Comparison of ENCODE assay signal across 12 cellular contexts in genomic region chr16:59210955-59211541, GRCh38.
DNase-seq lines count a peak whose midpoint lies in the region; ATAC-seq, FAIRE-seq and TF ChIP-seq lines count a peak whose summit lies in the region.
"Had no signal": no experiment of that assay in that cellular context is flagged by ENCODE, and none has a peak within 500 bp of the region (broad histone marks: within the 10 kb centered on the region; RNA-seq: fewer than 3 reads in every experiment).

No MANE protein-coding gene starts in this region.

- peaks cover 2% of the 10 kb centered on the region for H3K27me3 Mint-ChIP-seq in astrocyte (ENCODE audit: low read depth, unreplicated experiment)

- H3K9me3 ChIP-seq in astrocyte (ENCODE audit: insufficient read depth, low read depth, low read length) = no peaks in the 10 kb centered on the region
- no peaks in the 10 kb centered on the region for H3K9me3 ChIP-seq in heart right ventricle
- H3K9me3 ChIP-seq in psoas muscle = no peaks in the 10 kb centered on the region
- H3K9me3 ChIP-seq: BLaER1 treated with 17β-estradiol and CSF1 and Interleukin-3, amounts not matched to agents 10 nM and 100 nM; thyroid gland had no signal

- no peaks in the 10 kb centered on the region for H3K79me2 ChIP-seq in astrocyte (ENCODE audit: insufficient read depth, low read length)

- peak; percentile 58 to 95 (median 94) for ATAC-seq in heart right ventricle
- no peak for ATAC-seq in psoas muscle

- H3K36me3 ChIP-seq in astrocyte (ENCODE audit: insufficient read depth, low read length) (no peaks in the 10 kb centered on the region), heart right ventricle (no peaks in the 10 kb centered on the region), psoas muscle (ENCODE audit: insufficient read depth in 1 of 2, low read depth in 1 of 2) (no peaks in the 10 kb centered on the region)
- H3K36me3 ChIP-seq: BLaER1 treated with 17β-estradiol and CSF1 and Interleukin-3, amounts not matched to agents 10 nM and 100 nM; thyroid gland had no signal

- no peaks in the 10 kb centered on the region for H3K9me3 Mint-ChIP-seq in astrocyte (ENCODE audit: unreplicated experiment)

- peaks cover 25% of the 10 kb centered on the region for H3K4me1 Mint-ChIP-seq in astrocyte (ENCODE audit: low read depth, unreplicated experiment)

- peak overlapping the region; percentile 96 for H3K27ac Mint-ChIP-seq in astrocyte (ENCODE audit: unreplicated experiment)

- intact Hi-C loops in heart right ventricle (cut with DNase I) (no loop called here), psoas muscle (cut with DNase I) (no loop called here)

- peak overlapping the region; percentile 26 for H2AFZ ChIP-seq in astrocyte (ENCODE audit: low read depth, low read length)

- H3K4me2 ChIP-seq in astrocyte (ENCODE audit: low read length) = peak overlapping the region; percentile 76
- H3K4me2 ChIP-seq: BLaER1 treated with 17β-estradiol and CSF1 and Interleukin-3, amounts not matched to agents 10 nM and 100 nM had no signal

- WGBS in heart right ventricle, 2 donors = 23 to 26% methylated on average over 7 of the region's 7 CpGs
- 4 to 11% (median 10%) methylated on average over 7 of the region's 7 CpGs for WGBS in psoas muscle, 3 donors

- no peaks in the 10 kb centered on the region for H3K27me3 ChIP-seq in astrocyte (ENCODE audit: insufficient read depth, low read length)
- no peaks in the 10 kb centered on the region for H3K27me3 ChIP-seq in heart right ventricle
- H3K27me3 ChIP-seq in psoas muscle (ENCODE audit: insufficient read depth in 3 of 3, low read length in 2 of 3) = no peaks in the 10 kb centered on the region
- H3K27me3 ChIP-seq: BLaER1 treated with 17β-estradiol and CSF1 and Interleukin-3, amounts not matched to agents 10 nM and 100 nM; thyroid gland had no signal

- no peaks in the 10 kb centered on the region for H4K20me1 ChIP-seq in astrocyte (ENCODE audit: insufficient read depth, low read length)
- H4K20me1 ChIP-seq: BLaER1 treated with 17β-estradiol and CSF1 and Interleukin-3, amounts not matched to agents 10 nM and 100 nM had no signal

- DNase-seq in COLO829 (ENCODE audit: low spot score) (peak; percentile 2), astrocyte (ENCODE audit: low read depth) (peak; percentile 97), heart right ventricle (peak in 1 of 2 donors; percentile 17), non-pigmented ciliary epithelial cell (ENCODE audit: low read depth) (peak; percentile 89), psoas muscle (no peak), T1000 (lab: John Stamatoyannopoulos, UW) (no peak)
- no peak for DNase-seq in activated naive CD4-positive, alpha-beta T cell (lab: John Stamatoyannopoulos, UW)
- DNase-seq in activated CD8-positive, alpha-beta memory T cell treated with anti-CD3 and anti-CD28 coated beads for 24 hours = no peak
- DNase-seq: activated naive CD4-positive, alpha-beta T cell treated with Interleukin-2 at 50 U/mL for 16 hours; NCI-H526 treated with DMSO at 0.1 percent for 48 hours had no signal

- FAIRE-seq in astrocyte (lab: Jason Lieb, UNC) = peak; percentile 66

- H3K4me3 ChIP-seq in astrocyte (ENCODE audit: insufficient read depth, low read depth, low read length) (no peak overlapping the region), heart right ventricle (no peak overlapping the region), psoas muscle (no peak overlapping the region)
- H3K4me3 ChIP-seq: BLaER1 treated with 17β-estradiol and CSF1 and Interleukin-3, amounts not matched to agents 10 nM and 100 nM; thyroid gland had no signal

- TF ChIP-seq CTCF in astrocyte (IDR thresholded peaks at IDR 0.05; ENCODE audit: insufficient read depth, low read depth, low read length) = no peak
- no peak for TF ChIP-seq CTCF in heart right ventricle (IDR thresholded peaks at IDR 0.05)
- TF ChIP-seq CTCF in psoas muscle (IDR thresholded peaks at IDR 0.05) = no peak

- no peaks in the 10 kb centered on the region for H3K36me3 Mint-ChIP-seq in astrocyte (ENCODE audit: low read depth, unreplicated experiment)

- peak overlapping the region; percentile 42 for H3K9ac ChIP-seq in astrocyte (ENCODE audit: low read length)
- H3K9ac ChIP-seq: BLaER1 treated with 17β-estradiol and CSF1 and Interleukin-3, amounts not matched to agents 10 nM and 100 nM had no signal

- peaks cover 22% of the 10 kb centered on the region for H3K4me1 ChIP-seq in astrocyte (ENCODE audit: insufficient read depth, low read length)
- peaks cover 0 to 19% (median 14%) of the 10 kb centered on the region in 9 donors for H3K4me1 ChIP-seq in heart right ventricle
- no peaks in the 10 kb centered on the region for H3K4me1 ChIP-seq in psoas muscle

- H3K4me3 Mint-ChIP-seq in astrocyte (ENCODE audit: unreplicated experiment) = no peak overlapping the region

- H3K27ac ChIP-seq in astrocyte (ENCODE audit: low read depth, low read length) (peak overlapping the region; percentile 75), heart right ventricle (peak overlapping the region in 3 of 10 donors; percentile 31 to 37 (median 35)), psoas muscle (no peak overlapping the region)
- H3K27ac ChIP-seq: BLaER1 treated with 17β-estradiol and CSF1 and Interleukin-3, amounts not matched to agents 10 nM and 100 nM had no signal

Comparison
In these comparisons a context has a peak if more than half of its experiments do, and no peak if none do; other contexts are left out.
1. DNase-seq: peak in COLO829 (single experiment), astrocyte (single experiment) and non-pigmented ciliary epithelial cell (single experiment); none in psoas muscle (0 of 2), T1000 (single experiment), activated naive CD4-positive, alpha-beta T cell (0 of 4) and activated CD8-positive, alpha-beta memory T cell treated with anti-CD3 and anti-CD28 coated beads for 24 hours (single experiment).
2. ATAC-seq: peak in heart right ventricle (8 of 8); none in psoas muscle (0 of 4).